In the genomic region with DNA sequence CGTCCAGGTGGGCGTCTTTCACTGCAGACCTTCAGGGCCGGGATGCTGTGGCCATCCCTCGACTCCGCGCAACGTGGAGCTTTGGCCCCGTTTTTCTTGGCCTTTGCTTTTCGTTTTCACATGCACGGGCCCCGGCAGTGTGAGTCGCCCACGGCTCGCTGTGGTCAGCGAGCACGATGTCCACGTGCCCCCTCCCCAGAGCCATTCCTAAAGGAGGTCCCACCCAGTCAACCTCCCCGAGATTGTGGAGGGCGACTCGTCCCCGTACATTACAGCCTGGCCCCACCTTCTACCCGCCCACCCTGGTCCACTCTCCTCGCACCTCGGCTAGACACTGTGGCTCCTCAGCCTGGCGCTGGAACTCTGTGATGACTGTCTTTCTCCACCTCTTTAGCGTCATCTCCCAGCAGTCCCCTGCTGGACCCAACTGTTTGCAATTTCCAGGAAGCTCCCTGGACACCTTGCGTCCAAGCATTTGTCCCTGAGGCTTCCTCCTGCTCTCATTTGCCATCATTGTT, we compare ENCODE assay signal across 8 cellular contexts. TPM values are rescaled to one million over a fixed set of nuclear protein-coding genes. Genes with fewer than 3 reads are reported as not detected.
DNase-seq lines count a peak whose midpoint lies in the region; ATAC-seq, FAIRE-seq and TF ChIP-seq lines count a peak whose summit lies in the region.

No MANE protein-coding gene starts in this region.

- H3K9me3 ChIP-seq in Caco-2 (no peaks in the 10 kb centered on the region), iPS-18c (ENCODE audit: control insufficient read depth, insufficient read depth, low read length) (no peaks in the 10 kb centered on the region), smooth muscle cell (replicated peaks; ENCODE audit: low read depth) (no peaks in the 10 kb centered on the region)

- H3K27ac Mint-ChIP-seq in Caco-2 (ENCODE audit: unreplicated experiment) = peak overlapping the region; percentile 85
- H3K27ac Mint-ChIP-seq in activated naive CD8-positive, alpha-beta T cell treated with anti-CD3 and anti-CD28 coated beads, Interleukin-2, amount 50 U/mL, for 24 hours = peak overlapping the region; percentile 83

- H2AFZ ChIP-seq in smooth muscle cell (ENCODE audit: low read depth) = no peak overlapping the region

- no TSS peak for BruUV-seq in Caco-2 (replicated peaks; lab: Mats Ljungman, UMichigan)

- peak overlapping the region; percentile 89 for H3K4me2 ChIP-seq in smooth muscle cell

- 7% methylated on average over 26 of the region's 27 CpGs for WGBS in smooth muscle cell (ENCODE audit: low lambda C conversion rate)

- FAIRE-seq in urothelium cell line (lab: Jason Lieb, UNC) = no peak

- no peaks in the 10 kb centered on the region for H3K27me3 Mint-ChIP-seq in Caco-2 (ENCODE audit: insufficient read depth, unreplicated experiment)
- H3K27me3 Mint-ChIP-seq in activated naive CD8-positive, alpha-beta T cell treated with anti-CD3 and anti-CD28 coated beads, Interleukin-2, amount 50 U/mL, for 24 hours = no peaks in the 10 kb centered on the region

- DNase-seq in Caco-2 (peak in 1 of 2 experiments; percentile 34), HT-29 (ENCODE audit: low spot score) (peak; percentile 42), smooth muscle cell (lab: John Stamatoyannopoulos, UW; ENCODE audit: unreplicated experiment) (no peak), GM19238 (ENCODE audit: insufficient read length, low spot score) (no peak), SHP77 (lab: John Stamatoyannopoulos, UW) (no peak), urothelium cell line (ENCODE audit: low spot score) (no peak)
- no peak for DNase-seq in activated naive CD8-positive, alpha-beta T cell treated with anti-CD3 and anti-CD28 coated beads, Interleukin-2, amount 50 U/mL, for 24 hours

- H3K9me3 Mint-ChIP-seq in Caco-2 (ENCODE audit: unreplicated experiment) = no peaks in the 10 kb centered on the region
- H3K9me3 Mint-ChIP-seq in activated naive CD8-positive, alpha-beta T cell treated with anti-CD3 and anti-CD28 coated beads, Interleukin-2, amount 50 U/mL, for 24 hours = no peaks in the 10 kb centered on the region

- ATAC-seq in activated naive CD8-positive, alpha-beta T cell treated with anti-CD3 and anti-CD28 coated beads, Interleukin-2, amount 50 U/mL, for 24 hours = no peak

- peaks cover 6% of the 10 kb centered on the region for H3F3A ChIP-seq in smooth muscle cell (ENCODE audit: low read depth)

- H3K9ac ChIP-seq in smooth muscle cell (ENCODE audit: low read depth) = peak overlapping the region; percentile 85

- H4K20me1 ChIP-seq in smooth muscle cell (ENCODE audit: low read depth) = peaks cover 7% of the 10 kb centered on the region

- peaks cover 42% of the 10 kb centered on the region for H3K36me3 Mint-ChIP-seq in Caco-2 (ENCODE audit: insufficient read depth, unreplicated experiment)
- peaks cover 5% of the 10 kb centered on the region for H3K36me3 Mint-ChIP-seq in activated naive CD8-positive, alpha-beta T cell treated with anti-CD3 and anti-CD28 coated beads, Interleukin-2, amount 50 U/mL, for 24 hours (ENCODE audit: low read depth)

- POLR2A ChIA-PET in Caco-2 (lab: Charles Lee) = interaction anchor here (0.9 kb wide), 1 partner anchor 198 kb away, joined by 3 read pairs; no protein-coding TSS in a partner anchor

- peaks cover 1% of the 10 kb centered on the region; the same call in 1 of the 2 replicates for H3K36me3 ChIP-seq in Caco-2 (ENCODE audit: control insufficient read depth, insufficient read depth, low read length)
- no peaks in the 10 kb centered on the region for H3K36me3 ChIP-seq in smooth muscle cell (ENCODE audit: low read depth)

- CTCF ChIA-PET in Caco-2 (lab: Charles Lee) = no interaction called here

- intact Hi-C loops in Caco-2 (cut with micrococcal nuclease; ENCODE audit: unreplicated experiment) = no loop called here

- peak overlapping the region; percentile 71 for H3K4me3 ChIP-seq in Caco-2 (ENCODE audit: low read depth, low read length)
- H3K4me3 ChIP-seq in iPS-18c (ENCODE audit: insufficient read depth, low read depth, low read length) = peak overlapping the region; percentile 64
- peak overlapping the region; percentile 54 for H3K4me3 ChIP-seq in smooth muscle cell

- no peaks in the 10 kb centered on the region for H3K4me1 Mint-ChIP-seq in Caco-2 (ENCODE audit: low read depth, unreplicated experiment)
- H3K4me1 Mint-ChIP-seq in activated naive CD8-positive, alpha-beta T cell treated with anti-CD3 and anti-CD28 coated beads, Interleukin-2, amount 50 U/mL, for 24 hours = peaks cover 30% of the 10 kb centered on the region

- no peaks in the 10 kb centered on the region for H3K79me2 ChIP-seq in smooth muscle cell (ENCODE audit: low read depth)

- peak overlapping the region; percentile 96 for H3K27ac ChIP-seq in smooth muscle cell (ENCODE audit: low read depth)

- H3K27me3 ChIP-seq in Caco-2 (replicated peaks; ENCODE audit: control insufficient read depth, insufficient read depth, low read length) (no peaks in the 10 kb centered on the region), smooth muscle cell (ENCODE audit: low read depth) (no peaks in the 10 kb centered on the region)

- peak overlapping the region; percentile 79 for H3K4me3 Mint-ChIP-seq in Caco-2 (ENCODE audit: unreplicated experiment)
- peak overlapping the region; percentile 88 for H3K4me3 Mint-ChIP-seq in activated naive CD8-positive, alpha-beta T cell treated with anti-CD3 and anti-CD28 coated beads, Interleukin-2, amount 50 U/mL, for 24 hours

- H3K4me1 ChIP-seq in Caco-2 (peaks cover 5% of the 10 kb centered on the region; the same call in 1 of the 2 replicates), smooth muscle cell (ENCODE audit: low read depth) (peaks cover 16% of the 10 kb centered on the region)

- TF ChIP-seq CTCF in Caco-2 (IDR thresholded peaks at IDR 0.05; ENCODE audit: insufficient read depth in 1 of 2, low read depth in 1 of 2, low read length in 1 of 2, severe bottlenecking in 1 of 2, unreplicated experiment in 1 of 2) (no peak), smooth muscle cell (IDR thresholded peaks at IDR 0.05; ENCODE audit: borderline replicate concordance, insufficient read depth, poor library complexity, severe bottlenecking) (no peak)

RNA-seq across cellular contexts. Expression of gene ZNF446, which starts 0.4 kb away (rescaled TPM):
- total RNA-seq in Caco-2 (2022) (8.6 and 9.7 TPM in 2 replicates), smooth muscle cell (6.6 and 9.5 TPM in 2 replicates)
- 19.2 and 22.7 TPM in 2 replicates for total RNA-seq in HT-29 (2014; rRNA removed; shearing (Covaris generic))
- 9.0 and 10.5 TPM in 2 replicates for polyA plus RNA-seq in smooth muscle cell

RNA-seq across cellular contexts. Expression of gene ZNF324, which starts 9.7 kb away (rescaled TPM):
- total RNA-seq in Caco-2 (2022) = 9.8 and 10.6 TPM in 2 replicates
- total RNA-seq in HT-29 (2014; rRNA removed; shearing (Covaris generic)) = 28.6 and 29.5 TPM in 2 replicates
- total RNA-seq in smooth muscle cell = 4.4 and 8.8 TPM in 2 replicates
- 9.0 and 10.2 TPM in 2 replicates for polyA plus RNA-seq in smooth muscle cell

RNA-seq across cellular contexts. Expression of gene ZNF324B, which starts 25.1 kb away (rescaled TPM):
- total RNA-seq in Caco-2 (2022) (4.6 and 6.8 TPM in 2 replicates), smooth muscle cell (3.1 and 3.3 TPM in 2 replicates)
- total RNA-seq in HT-29 (2014; rRNA removed; shearing (Covaris generic)) = 10.4 and 20.9 TPM in 2 replicates
- polyA plus RNA-seq in smooth muscle cell = 1.5 and 2.6 TPM in 2 replicates

RNA-seq across cellular contexts. Expression of gene SLC27A5, which starts 35.2 kb away (rescaled TPM):
- total RNA-seq in Caco-2 (2022) = 10.3 and 12.5 TPM in 2 replicates
- 60.6 and 74.5 TPM in 2 replicates for total RNA-seq in HT-29 (2014; rRNA removed; shearing (Covaris generic))
- 0.54 and 6.6 TPM in 2 replicates for total RNA-seq in smooth muscle cell
- polyA plus RNA-seq in smooth muscle cell = 7.4 and 7.5 TPM in 2 replicates

RNA-seq across cellular contexts. Expression of gene ZNF132, which starts 36.6 kb away (rescaled TPM):
- not detected in 2 replicates for total RNA-seq in Caco-2 (2022)
- not detected in 2 replicates for total RNA-seq in HT-29 (2014; rRNA removed; shearing (Covaris generic))
- 0.63 and 2.3 TPM in 2 replicates for total RNA-seq in smooth muscle cell
- 0.40 and 0.69 TPM in 2 replicates for polyA plus RNA-seq in smooth muscle cell
